ENCODE assay signal across 1 cellular context in the genomic region with DNA sequence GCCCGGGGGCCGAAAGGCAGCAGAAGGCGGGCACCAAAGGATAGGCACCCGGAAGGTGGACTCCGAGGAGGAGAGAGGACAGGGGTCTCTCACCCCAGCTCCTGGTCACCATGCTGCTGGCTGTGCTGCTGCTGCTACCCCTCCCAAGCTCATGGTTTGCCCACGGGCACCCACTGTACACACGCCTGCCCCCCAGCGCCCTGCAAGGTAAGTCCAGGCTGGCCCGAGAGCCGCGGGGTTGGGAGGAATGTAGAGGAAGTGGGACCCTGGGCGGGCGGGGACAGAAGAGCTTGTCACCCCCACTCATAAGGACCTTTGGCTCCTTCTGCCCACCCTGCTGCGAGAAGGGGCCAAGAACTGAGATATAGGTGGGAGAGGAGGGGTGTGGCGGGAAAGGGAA.
A peak's percentile ranks its signal among the peaks of the same experiment; 100 is the strongest.
TF ChIP-seq lines count a peak whose summit lies in the region.

No MANE protein-coding gene starts in this region.

TF ChIP-seq in HepG2, 621 proteins besides CTCF, POLR2A, EP300 and RAD21:
- TF ChIP-seq HNRNPL (IDR thresholded peaks at IDR 0.05; ENCODE audit: low read depth, low read length), result 0 out of 2 replicates have a peak, but pooled peaks have one; percentile 64
- TF ChIP-seq ELF3 (CRISPR knock-in tag; IDR thresholded peaks at IDR 0.05), result no peak
